ENCODE assay signal across 2 cellular contexts in the genomic region with DNA sequence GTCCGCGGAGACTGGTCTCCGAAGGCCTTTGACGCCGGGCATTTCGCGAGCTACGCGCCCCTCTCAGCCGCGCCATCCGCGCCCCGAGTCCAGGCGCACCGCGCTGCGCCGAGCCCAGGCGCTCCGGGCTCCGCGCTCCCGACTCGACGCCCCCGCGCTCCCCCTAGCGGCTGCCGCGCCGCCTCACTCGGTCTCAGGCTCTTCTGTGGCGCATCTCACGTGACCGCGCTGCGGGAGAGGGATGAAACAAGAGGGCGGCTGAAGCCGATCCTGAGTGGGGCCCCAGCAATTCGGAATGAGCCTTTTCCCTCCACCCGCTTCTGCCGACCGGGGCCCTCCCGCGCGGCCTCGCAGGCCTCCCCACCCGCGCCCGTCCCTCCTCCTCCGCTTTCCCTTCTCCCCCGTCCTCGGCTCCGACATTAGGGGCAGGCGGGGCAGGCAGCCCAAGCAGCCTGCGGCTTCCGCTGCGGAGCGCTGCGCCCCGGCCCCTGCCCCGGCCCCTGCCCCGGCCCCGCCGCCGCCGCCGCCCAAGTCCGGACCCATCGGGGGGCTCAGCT.
TF ChIP-seq lines count a peak whose summit lies in the region.

No MANE protein-coding gene starts in this region.

TF ChIP-seq in HEK293, 187 proteins besides CTCF, POLR2A, EP300 and RAD21 (continued from another document and continues in another):
- TF ChIP-seq, protein P1, sequence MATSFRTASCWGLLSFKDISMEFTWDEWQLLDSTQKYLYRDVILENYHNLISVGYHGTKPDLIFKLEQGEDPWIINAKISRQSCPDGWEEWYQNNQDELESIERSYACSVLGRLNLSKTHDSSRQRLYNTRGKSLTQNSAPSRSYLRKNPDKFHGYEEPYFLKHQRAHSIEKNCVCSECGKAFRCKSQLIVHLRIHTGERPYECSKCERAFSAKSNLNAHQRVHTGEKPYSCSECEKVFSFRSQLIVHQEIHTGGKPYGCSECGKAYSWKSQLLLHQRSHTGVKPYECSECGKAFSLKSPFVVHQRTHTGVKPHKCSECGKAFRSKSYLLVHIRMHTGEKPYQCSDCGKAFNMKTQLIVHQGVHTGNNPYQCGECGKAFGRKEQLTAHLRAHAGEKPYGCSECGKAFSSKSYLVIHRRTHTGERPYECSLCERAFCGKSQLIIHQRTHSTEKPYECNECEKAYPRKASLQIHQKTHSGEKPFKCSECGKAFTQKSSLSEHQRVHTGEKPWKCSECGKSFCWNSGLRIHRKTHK (tag by site-specific recombination; IDR thresholded peaks at IDR 0.05) = no peak
- TF ChIP-seq ZNF585B (tag by site-specific recombination; IDR thresholded peaks at IDR 0.05) (no peak), ZNF37A (tag by site-specific recombination; IDR thresholded peaks at IDR 0.05) (peak; percentile 29; the same call in 1 of the 2 replicates), SCRT2 (tag by site-specific recombination; IDR thresholded peaks at IDR 0.05) (no peak), ZNF510 (tag by site-specific recombination; IDR thresholded peaks at IDR 0.05; ENCODE audit: insufficient replicate concordance) (no peak), ZNF350 (tag by site-specific recombination; IDR thresholded peaks at IDR 0.05) (no peak), ZNF239 (tag by site-specific recombination; IDR thresholded peaks at IDR 0.05) (no peak), ZFHX2 (tag by site-specific recombination; conservative IDR thresholded peaks at IDR 0.05) (peak; percentile 81), ZNF654 (tag by site-specific recombination; IDR thresholded peaks at IDR 0.05; ENCODE audit: low read depth) (no peak), MEIS1 (CRISPR knock-in tag; IDR thresholded peaks at IDR 0.05; ENCODE audit: borderline replicate concordance) (no peak)
- TF ChIP-seq, protein P2, sequence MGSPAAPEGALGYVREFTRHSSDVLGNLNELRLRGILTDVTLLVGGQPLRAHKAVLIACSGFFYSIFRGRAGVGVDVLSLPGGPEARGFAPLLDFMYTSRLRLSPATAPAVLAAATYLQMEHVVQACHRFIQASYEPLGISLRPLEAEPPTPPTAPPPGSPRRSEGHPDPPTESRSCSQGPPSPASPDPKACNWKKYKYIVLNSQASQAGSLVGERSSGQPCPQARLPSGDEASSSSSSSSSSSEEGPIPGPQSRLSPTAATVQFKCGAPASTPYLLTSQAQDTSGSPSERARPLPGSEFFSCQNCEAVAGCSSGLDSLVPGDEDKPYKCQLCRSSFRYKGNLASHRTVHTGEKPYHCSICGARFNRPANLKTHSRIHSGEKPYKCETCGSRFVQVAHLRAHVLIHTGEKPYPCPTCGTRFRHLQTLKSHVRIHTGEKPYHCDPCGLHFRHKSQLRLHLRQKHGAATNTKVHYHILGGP (tag by site-specific recombination; IDR thresholded peaks at IDR 0.05) = no peak
- TF ChIP-seq, protein P3, sequence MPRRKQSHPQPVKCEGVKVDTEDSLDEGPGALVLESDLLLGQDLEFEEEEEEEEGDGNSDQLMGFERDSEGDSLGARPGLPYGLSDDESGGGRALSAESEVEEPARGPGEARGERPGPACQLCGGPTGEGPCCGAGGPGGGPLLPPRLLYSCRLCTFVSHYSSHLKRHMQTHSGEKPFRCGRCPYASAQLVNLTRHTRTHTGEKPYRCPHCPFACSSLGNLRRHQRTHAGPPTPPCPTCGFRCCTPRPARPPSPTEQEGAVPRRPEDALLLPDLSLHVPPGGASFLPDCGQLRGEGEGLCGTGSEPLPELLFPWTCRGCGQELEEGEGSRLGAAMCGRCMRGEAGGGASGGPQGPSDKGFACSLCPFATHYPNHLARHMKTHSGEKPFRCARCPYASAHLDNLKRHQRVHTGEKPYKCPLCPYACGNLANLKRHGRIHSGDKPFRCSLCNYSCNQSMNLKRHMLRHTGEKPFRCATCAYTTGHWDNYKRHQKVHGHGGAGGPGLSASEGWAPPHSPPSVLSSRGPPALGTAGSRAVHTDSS (tag by site-specific recombination; IDR thresholded peaks at IDR 0.05) = no peak
- TF ChIP-seq, protein P4, sequence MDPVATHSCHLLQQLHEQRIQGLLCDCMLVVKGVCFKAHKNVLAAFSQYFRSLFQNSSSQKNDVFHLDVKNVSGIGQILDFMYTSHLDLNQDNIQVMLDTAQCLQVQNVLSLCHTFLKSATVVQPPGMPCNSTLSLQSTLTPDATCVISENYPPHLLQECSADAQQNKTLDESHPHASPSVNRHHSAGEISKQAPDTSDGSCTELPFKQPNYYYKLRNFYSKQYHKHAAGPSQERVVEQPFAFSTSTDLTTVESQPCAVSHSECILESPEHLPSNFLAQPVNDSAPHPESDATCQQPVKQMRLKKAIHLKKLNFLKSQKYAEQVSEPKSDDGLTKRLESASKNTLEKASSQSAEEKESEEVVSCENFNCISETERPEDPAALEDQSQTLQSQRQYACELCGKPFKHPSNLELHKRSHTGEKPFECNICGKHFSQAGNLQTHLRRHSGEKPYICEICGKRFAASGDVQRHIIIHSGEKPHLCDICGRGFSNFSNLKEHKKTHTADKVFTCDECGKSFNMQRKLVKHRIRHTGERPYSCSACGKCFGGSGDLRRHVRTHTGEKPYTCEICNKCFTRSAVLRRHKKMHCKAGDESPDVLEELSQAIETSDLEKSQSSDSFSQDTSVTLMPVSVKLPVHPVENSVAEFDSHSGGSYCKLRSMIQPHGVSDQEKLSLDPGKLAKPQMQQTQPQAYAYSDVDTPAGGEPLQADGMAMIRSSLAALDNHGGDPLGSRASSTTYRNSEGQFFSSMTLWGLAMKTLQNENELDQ (tag by site-specific recombination; IDR thresholded peaks at IDR 0.05; ENCODE audit: low read depth) = no peak
- TF ChIP-seq, protein P5, sequence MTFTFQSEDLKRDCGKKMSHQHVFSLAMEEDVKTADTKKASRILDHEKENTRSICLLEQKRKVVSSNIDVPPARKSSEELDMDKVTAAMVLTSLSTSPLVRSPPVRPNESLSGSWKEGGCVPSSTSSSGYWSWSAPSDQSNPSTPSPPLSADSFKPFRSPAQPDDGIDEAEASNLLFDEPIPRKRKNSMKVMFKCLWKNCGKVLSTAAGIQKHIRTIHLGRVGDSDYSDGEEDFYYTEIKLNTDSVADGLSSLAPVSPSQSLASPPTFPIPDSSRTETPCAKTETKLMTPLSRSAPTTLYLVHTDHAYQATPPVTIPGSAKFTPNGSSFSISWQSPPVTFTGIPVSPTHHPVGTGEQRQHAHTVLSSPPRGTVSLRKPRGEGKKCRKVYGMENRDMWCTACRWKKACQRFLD (tag by site-specific recombination; IDR thresholded peaks at IDR 0.05) = no peak
- TF ChIP-seq, protein P6, sequence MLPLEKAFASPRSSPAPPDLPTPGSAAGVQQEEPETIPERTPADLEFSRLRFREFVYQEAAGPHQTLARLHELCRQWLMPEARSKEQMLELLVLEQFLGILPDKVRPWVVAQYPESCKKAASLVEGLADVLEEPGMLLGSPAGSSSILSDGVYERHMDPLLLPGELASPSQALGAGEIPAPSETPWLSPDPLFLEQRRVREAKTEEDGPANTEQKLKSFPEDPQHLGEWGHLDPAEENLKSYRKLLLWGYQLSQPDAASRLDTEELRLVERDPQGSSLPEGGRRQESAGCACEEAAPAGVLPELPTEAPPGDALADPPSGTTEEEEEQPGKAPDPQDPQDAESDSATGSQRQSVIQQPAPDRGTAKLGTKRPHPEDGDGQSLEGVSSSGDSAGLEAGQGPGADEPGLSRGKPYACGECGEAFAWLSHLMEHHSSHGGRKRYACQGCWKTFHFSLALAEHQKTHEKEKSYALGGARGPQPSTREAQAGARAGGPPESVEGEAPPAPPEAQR (tag by site-specific recombination; IDR thresholded peaks at IDR 0.05) = no peak
- TF ChIP-seq, protein P7, sequence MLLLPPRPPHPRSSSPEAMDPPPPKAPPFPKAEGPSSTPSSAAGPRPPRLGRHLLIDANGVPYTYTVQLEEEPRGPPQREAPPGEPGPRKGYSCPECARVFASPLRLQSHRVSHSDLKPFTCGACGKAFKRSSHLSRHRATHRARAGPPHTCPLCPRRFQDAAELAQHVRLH (tag by site-specific recombination; IDR thresholded peaks at IDR 0.05) = 0 out of 2 replicates have a peak, but pooled peaks have one; percentile 45

TF ChIP-seq in SK-N-SH, 30 proteins besides CTCF, POLR2A, EP300 and RAD21 (continued from another document):
- TF ChIP-seq, protein P8, sequence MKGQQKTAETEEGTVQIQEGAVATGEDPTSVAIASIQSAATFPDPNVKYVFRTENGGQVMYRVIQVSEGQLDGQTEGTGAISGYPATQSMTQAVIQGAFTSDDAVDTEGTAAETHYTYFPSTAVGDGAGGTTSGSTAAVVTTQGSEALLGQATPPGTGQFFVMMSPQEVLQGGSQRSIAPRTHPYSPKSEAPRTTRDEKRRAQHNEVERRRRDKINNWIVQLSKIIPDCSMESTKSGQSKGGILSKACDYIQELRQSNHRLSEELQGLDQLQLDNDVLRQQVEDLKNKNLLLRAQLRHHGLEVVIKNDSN (IDR thresholded peaks at IDR 0.05; ENCODE audit: borderline replicate concordance, low read depth) = peak; percentile 94
- TF ChIP-seq TCF12 (IDR thresholded peaks at IDR 0.05) = 0 out of 2 replicates have a peak, but pooled peaks have one; percentile 26
- TF ChIP-seq POLR2AphosphoS5 (IDR thresholded peaks at IDR 0.05; ENCODE audit: low read depth, low read length) = peak; percentile 88
- no peak for TF ChIP-seq JUND (IDR thresholded peaks at IDR 0.05)
- no peak for TF ChIP-seq TEAD4 (IDR thresholded peaks at IDR 0.05; ENCODE audit: borderline replicate concordance, insufficient read depth)
- no peak for TF ChIP-seq FOXM1 (IDR thresholded peaks at IDR 0.05; ENCODE audit: low read depth)
- no peak for TF ChIP-seq NFIC (IDR thresholded peaks at IDR 0.05; ENCODE audit: borderline replicate concordance)
- TF ChIP-seq MXI1 (IDR thresholded peaks at IDR 0.05; ENCODE audit: low read depth, low read length) = peak; percentile 67; the same call in 1 of the 2 replicates
- no peak for TF ChIP-seq ELF1 (IDR thresholded peaks at IDR 0.05)
- peak; percentile 85 for TF ChIP-seq TAF1 (IDR thresholded peaks at IDR 0.05; ENCODE audit: borderline replicate concordance, low read depth, low read length)
- TF ChIP-seq CHD2 (IDR thresholded peaks at IDR 0.05; ENCODE audit: low read length, partially characterized antibody) = peak; percentile 37
- TF ChIP-seq FOSL2 (IDR thresholded peaks at IDR 0.05; ENCODE audit: borderline replicate concordance, low read depth) = no peak
- TF ChIP-seq GABPA (IDR thresholded peaks at IDR 0.05; ENCODE audit: low read depth) = peak; percentile 28; the same call in 1 of the 2 replicates
- TF ChIP-seq, protein P9, sequence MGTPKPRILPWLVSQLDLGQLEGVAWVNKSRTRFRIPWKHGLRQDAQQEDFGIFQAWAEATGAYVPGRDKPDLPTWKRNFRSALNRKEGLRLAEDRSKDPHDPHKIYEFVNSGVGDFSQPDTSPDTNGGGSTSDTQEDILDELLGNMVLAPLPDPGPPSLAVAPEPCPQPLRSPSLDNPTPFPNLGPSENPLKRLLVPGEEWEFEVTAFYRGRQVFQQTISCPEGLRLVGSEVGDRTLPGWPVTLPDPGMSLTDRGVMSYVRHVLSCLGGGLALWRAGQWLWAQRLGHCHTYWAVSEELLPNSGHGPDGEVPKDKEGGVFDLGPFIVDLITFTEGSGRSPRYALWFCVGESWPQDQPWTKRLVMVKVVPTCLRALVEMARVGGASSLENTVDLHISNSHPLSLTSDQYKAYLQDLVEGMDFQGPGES (IDR thresholded peaks at IDR 0.05; ENCODE audit: low read depth, low read length) = no peak
- peak; percentile 59 for TF ChIP-seq SMC3 (IDR thresholded peaks at IDR 0.05; ENCODE audit: low read depth, low read length)
- no peak for TF ChIP-seq RXRA (IDR thresholded peaks at IDR 0.05; ENCODE audit: borderline replicate concordance, low read depth)
- TF ChIP-seq, protein P10, sequence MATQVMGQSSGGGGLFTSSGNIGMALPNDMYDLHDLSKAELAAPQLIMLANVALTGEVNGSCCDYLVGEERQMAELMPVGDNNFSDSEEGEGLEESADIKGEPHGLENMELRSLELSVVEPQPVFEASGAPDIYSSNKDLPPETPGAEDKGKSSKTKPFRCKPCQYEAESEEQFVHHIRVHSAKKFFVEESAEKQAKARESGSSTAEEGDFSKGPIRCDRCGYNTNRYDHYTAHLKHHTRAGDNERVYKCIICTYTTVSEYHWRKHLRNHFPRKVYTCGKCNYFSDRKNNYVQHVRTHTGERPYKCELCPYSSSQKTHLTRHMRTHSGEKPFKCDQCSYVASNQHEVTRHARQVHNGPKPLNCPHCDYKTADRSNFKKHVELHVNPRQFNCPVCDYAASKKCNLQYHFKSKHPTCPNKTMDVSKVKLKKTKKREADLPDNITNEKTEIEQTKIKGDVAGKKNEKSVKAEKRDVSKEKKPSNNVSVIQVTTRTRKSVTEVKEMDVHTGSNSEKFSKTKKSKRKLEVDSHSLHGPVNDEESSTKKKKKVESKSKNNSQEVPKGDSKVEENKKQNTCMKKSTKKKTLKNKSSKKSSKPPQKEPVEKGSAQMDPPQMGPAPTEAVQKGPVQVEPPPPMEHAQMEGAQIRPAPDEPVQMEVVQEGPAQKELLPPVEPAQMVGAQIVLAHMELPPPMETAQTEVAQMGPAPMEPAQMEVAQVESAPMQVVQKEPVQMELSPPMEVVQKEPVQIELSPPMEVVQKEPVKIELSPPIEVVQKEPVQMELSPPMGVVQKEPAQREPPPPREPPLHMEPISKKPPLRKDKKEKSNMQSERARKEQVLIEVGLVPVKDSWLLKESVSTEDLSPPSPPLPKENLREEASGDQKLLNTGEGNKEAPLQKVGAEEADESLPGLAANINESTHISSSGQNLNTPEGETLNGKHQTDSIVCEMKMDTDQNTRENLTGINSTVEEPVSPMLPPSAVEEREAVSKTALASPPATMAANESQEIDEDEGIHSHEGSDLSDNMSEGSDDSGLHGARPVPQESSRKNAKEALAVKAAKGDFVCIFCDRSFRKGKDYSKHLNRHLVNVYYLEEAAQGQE (IDR thresholded peaks at IDR 0.05; ENCODE audit: low read depth, low read length) = peak; percentile 22; the same call in 1 of the 2 replicates
- TF ChIP-seq GATA2 (CRISPR knock-in tag; IDR thresholded peaks at IDR 0.05) = no peak
- TF ChIP-seq FOXJ3 (CRISPR knock-in tag; IDR thresholded peaks at IDR 0.05) = no peak
- TF ChIP-seq, protein P11, sequence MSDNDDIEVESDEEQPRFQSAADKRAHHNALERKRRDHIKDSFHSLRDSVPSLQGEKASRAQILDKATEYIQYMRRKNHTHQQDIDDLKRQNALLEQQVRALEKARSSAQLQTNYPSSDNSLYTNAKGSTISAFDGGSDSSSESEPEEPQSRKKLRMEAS (IDR thresholded peaks at IDR 0.05; ENCODE audit: low read depth) = peak; percentile 76
- TF ChIP-seq, protein P12, sequence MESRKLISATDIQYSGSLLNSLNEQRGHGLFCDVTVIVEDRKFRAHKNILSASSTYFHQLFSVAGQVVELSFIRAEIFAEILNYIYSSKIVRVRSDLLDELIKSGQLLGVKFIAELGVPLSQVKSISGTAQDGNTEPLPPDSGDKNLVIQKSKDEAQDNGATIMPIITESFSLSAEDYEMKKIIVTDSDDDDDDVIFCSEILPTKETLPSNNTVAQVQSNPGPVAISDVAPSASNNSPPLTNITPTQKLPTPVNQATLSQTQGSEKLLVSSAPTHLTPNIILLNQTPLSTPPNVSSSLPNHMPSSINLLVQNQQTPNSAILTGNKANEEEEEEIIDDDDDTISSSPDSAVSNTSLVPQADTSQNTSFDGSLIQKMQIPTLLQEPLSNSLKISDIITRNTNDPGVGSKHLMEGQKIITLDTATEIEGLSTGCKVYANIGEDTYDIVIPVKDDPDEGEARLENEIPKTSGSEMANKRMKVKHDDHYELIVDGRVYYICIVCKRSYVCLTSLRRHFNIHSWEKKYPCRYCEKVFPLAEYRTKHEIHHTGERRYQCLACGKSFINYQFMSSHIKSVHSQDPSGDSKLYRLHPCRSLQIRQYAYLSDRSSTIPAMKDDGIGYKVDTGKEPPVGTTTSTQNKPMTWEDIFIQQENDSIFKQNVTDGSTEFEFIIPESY (IDR thresholded peaks at IDR 0.05; ENCODE audit: borderline replicate concordance, low read depth) = peak; percentile 69; the same call in 1 of the 2 replicates
- peak; percentile 46; the same call in 1 of the 2 replicates for TF ChIP-seq NRF1 (IDR thresholded peaks at IDR 0.05; ENCODE audit: low read depth, low read length)
- peak; percentile 73 for TF ChIP-seq YY1 (IDR thresholded peaks at IDR 0.05; ENCODE audit: low read depth)
TF ChIP-seq in SK-N-SH: peak in this region for 16.
